17 cellular contexts compared by ENCODE assay signal in the genomic region with DNA sequence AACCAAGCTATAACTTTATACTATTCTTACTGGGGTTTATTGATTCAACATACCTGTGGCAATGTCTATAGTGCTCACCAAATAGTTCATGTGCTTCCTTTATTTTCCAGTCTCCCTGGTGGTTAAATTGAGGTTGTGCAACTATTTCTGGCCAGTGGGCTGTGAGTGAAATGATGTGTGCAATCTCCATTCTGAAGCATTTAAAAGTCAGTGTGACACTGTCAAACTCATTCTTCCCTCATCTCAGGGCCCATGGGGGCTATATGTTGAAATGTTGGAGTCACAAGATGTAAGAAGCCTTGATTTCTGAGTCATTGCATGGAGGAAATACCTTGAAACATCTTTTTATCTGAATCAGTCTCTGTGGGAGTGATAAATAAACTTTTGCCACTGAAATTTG.
DNase-seq lines count a peak whose midpoint lies in the region; ATAC-seq and TF ChIP-seq lines count a peak whose summit lies in the region.
"Had no signal": no experiment of that assay in that cellular context is flagged by ENCODE, and none has a peak within 500 bp of the region (broad histone marks: within the 10 kb centered on the region; RNA-seq: fewer than 3 reads in every experiment).

No MANE protein-coding gene starts in this region.

- H3K9me3 ChIP-seq in PC-3 (ENCODE audit: low read length) = no peaks in the 10 kb centered on the region
- H3K9me3 ChIP-seq in A673 (ENCODE audit: low read depth, low read length, poor library complexity, severe bottlenecking) = no peaks in the 10 kb centered on the region
- H3K9me3 ChIP-seq: gastrocnemius medialis, left ventricle myocardium inferior, SJCRH30 had no signal

- no peaks in the 10 kb centered on the region for H4K20me1 ChIP-seq in PC-3 (ENCODE audit: low read length)

- no peaks in the 10 kb centered on the region for H3K9me2 ChIP-seq in PC-3 (replicated peaks; ENCODE audit: low read length)

- H3K27ac ChIP-seq in PC-3 (ENCODE audit: low read length) (no peak overlapping the region), A673 (ENCODE audit: low read depth, low read length, poor library complexity, severe bottlenecking) (no peak overlapping the region)
- H3K27ac ChIP-seq: gastrocnemius medialis, left ventricle myocardium inferior, parathyroid adenoma, SJCRH30 had no signal

- H3K4me2 ChIP-seq in PC-3 (ENCODE audit: low read length) = no peak overlapping the region

- H3K79me2 ChIP-seq in PC-3 (ENCODE audit: low read length) = no peaks in the 10 kb centered on the region
- H3K79me2 ChIP-seq: parathyroid adenoma had no signal

- H3K4me3 ChIP-seq in H7 (ENCODE audit: insufficient read depth, low read depth, low read length) (no peak overlapping the region), PC-3 (ENCODE audit: low read length) (no peak overlapping the region), fibroblast of pulmonary artery (replicated peaks; ENCODE audit: low read depth, low read length) (no peak overlapping the region), retinal pigment epithelial cell (ENCODE audit: low read length) (no peak overlapping the region), A673 (ENCODE audit: low read depth, low read length, poor library complexity, severe bottlenecking) (no peak overlapping the region)
- H3K4me3 ChIP-seq: gastrocnemius medialis, left ventricle myocardium inferior, SJCRH30 had no signal

- peaks cover 0 to 1% of the 10 kb centered on the region in 2 donors for H3K36me3 Mint-ChIP-seq in activated T-cell treated with anti-CD3 and anti-CD28 coated beads, Interleukin-2, amount 50 U/mL, for 72 hours (ENCODE audit: insufficient read depth in 2 of 2)

- no peak overlapping the region for H2AFZ ChIP-seq in PC-3 (ENCODE audit: low read length)
- H2AFZ ChIP-seq: parathyroid adenoma had no signal

- CTCF ChIA-PET in PC-3 (lab: Charles Lee) = no interaction called here
- CTCF ChIA-PET in A673 (lab: Charles Lee) = no interaction called here

- no peak for ATAC-seq in PC-3
- ATAC-seq in GM18868 (IDR thresholded peaks at IDR 0.05; ENCODE audit: unreplicated experiment) = no peak
- no peak for ATAC-seq in activated T-cell treated with anti-CD3 and anti-CD28 coated beads, Interleukin-2, amount 50 U/mL, for 72 hours (replicated peaks in 1 of 2)
- ATAC-seq: gastrocnemius medialis had no signal

- peak; percentile 20 for DNase-seq in H7
- peak; percentile 12 for DNase-seq in PC-3
- peak; percentile 1 for DNase-seq in fibroblast of pulmonary artery (ENCODE audit: low read depth)
- DNase-seq in retinal pigment epithelial cell (ENCODE audit: low read depth) = no peak
- no peak for DNase-seq in A673 (ENCODE audit: low spot score)
- DNase-seq in activated T-cell treated with anti-CD3 and anti-CD28 coated beads, Interleukin-2, amount 50 U/mL, for 72 hours = no peak
- DNase-seq: activated CD4-positive, alpha-beta T cell treated with anti-CD3 and anti-CD28 coated beads for 1 hour; activated gamma-delta T cell treated with Interleukin-2 at 50 U/mL for 16 hours; anterior cingulate cortex; C1 segment of cervical spinal cord; left ventricle myocardium inferior; NCI-H2029 treated with DMSO at 0.1 percent for 48 hours; NCI-H69; SJCRH30 had no signal

- TF ChIP-seq CTCF in PC-3 (conservative IDR thresholded peaks at IDR 0.05; ENCODE audit: low read depth, low read length) (no peak), fibroblast of pulmonary artery (IDR thresholded peaks at IDR 0.05; ENCODE audit: low read length, missing control alignments) (no peak), retinal pigment epithelial cell (conservative IDR thresholded peaks at IDR 0.05; ENCODE audit: low read depth, low read length) (peak; percentile 13), A673 (conservative IDR thresholded peaks at IDR 0.05; ENCODE audit: low read depth, low read length) (no peak)

- H3K27me3 Mint-ChIP-seq in activated T-cell treated with anti-CD3 and anti-CD28 coated beads, Interleukin-2, amount 50 U/mL, for 72 hours (ENCODE audit: low read depth) = peaks cover 37% of the 10 kb centered on the region

- H3K4me1 ChIP-seq in PC-3 (ENCODE audit: insufficient read depth, low read length) (no peaks in the 10 kb centered on the region), A673 (ENCODE audit: insufficient read depth, low read length, poor library complexity, severe bottlenecking) (no peaks in the 10 kb centered on the region)
- H3K4me1 ChIP-seq: gastrocnemius medialis, left ventricle myocardium inferior, parathyroid adenoma, SJCRH30 had no signal

- no peak overlapping the region for H3K4me3 Mint-ChIP-seq in activated T-cell treated with anti-CD3 and anti-CD28 coated beads, Interleukin-2, amount 50 U/mL, for 72 hours

- peaks cover 0 to 1% of the 10 kb centered on the region in 2 donors for H3K9me3 Mint-ChIP-seq in activated T-cell treated with anti-CD3 and anti-CD28 coated beads, Interleukin-2, amount 50 U/mL, for 72 hours

- H3K27me3 ChIP-seq in H7 (ENCODE audit: control insufficient read depth, insufficient read depth, low read length) (no peaks in the 10 kb centered on the region), PC-3 (ENCODE audit: low read length) (0 out of 2 replicates have a peak, but pooled peaks cover 7% of the 10 kb centered on the region), A673 (replicated peaks; ENCODE audit: insufficient read depth, low read depth, low read length, poor library complexity) (peaks cover 4% of the 10 kb centered on the region)
- H3K27me3 ChIP-seq: SJCRH30 had no signal

- BruUV-seq in PC-3 (replicated peaks; lab: Mats Ljungman, UMichigan) (no TSS peak), A673 (replicated peaks; lab: Mats Ljungman, UMichigan) (no TSS peak)

- intact Hi-C loops in PC-3 (cut with micrococcal nuclease) (no loop called here), A673 (cut with micrococcal nuclease; ENCODE audit: unreplicated experiment) (no loop called here)

- H3K27ac Mint-ChIP-seq in activated T-cell treated with anti-CD3 and anti-CD28 coated beads, Interleukin-2, amount 50 U/mL, for 72 hours = no peak overlapping the region

- H3K9ac ChIP-seq in PC-3 (ENCODE audit: low read length) = no peak overlapping the region
- H3K9ac ChIP-seq: parathyroid adenoma had no signal

- H3K4me1 Mint-ChIP-seq in activated T-cell treated with anti-CD3 and anti-CD28 coated beads, Interleukin-2, amount 50 U/mL, for 72 hours (ENCODE audit: low read depth) = no peaks in the 10 kb centered on the region

- no peaks in the 10 kb centered on the region for H3F3A ChIP-seq in PC-3 (ENCODE audit: low read length, unreplicated experiment)

- POLR2A ChIA-PET in PC-3 (lab: Charles Lee; ENCODE audit: unreplicated experiment) (no interaction called here), A673 (lab: Charles Lee; ENCODE audit: low non-redundant PET) (no interaction called here)

- no peaks in the 10 kb centered on the region for H3K36me3 ChIP-seq in H7 (replicated peaks; ENCODE audit: control insufficient read depth, insufficient read depth, low read length)
- no peaks in the 10 kb centered on the region for H3K36me3 ChIP-seq in PC-3 (ENCODE audit: low read depth, low read length)
- H3K36me3 ChIP-seq in A673 (ENCODE audit: insufficient read depth, low read length, poor library complexity, severe bottlenecking) = no peaks in the 10 kb centered on the region
- H3K36me3 ChIP-seq: gastrocnemius medialis, left ventricle myocardium inferior, SJCRH30 had no signal

Comparison
In these comparisons a context has a peak if more than half of its experiments do, and no peak if none do; other contexts are left out.
1. DNase-seq: peak in H7 (single experiment), PC-3 (single experiment) and fibroblast of pulmonary artery (single experiment); none in retinal pigment epithelial cell (single experiment), A673 (single experiment) and activated T-cell treated with anti-CD3 and anti-CD28 coated beads, Interleukin-2, amount 50 U/mL, for 72 hours (0 of 2).